In genomic region chr19:12779162-12779993, GRCh38 we compare ENCODE assay signal across 9 cellular contexts. TPM values are rescaled to one million over a fixed set of nuclear protein-coding genes. Genes with fewer than 3 reads are reported as not detected.
A peak's percentile ranks its signal among the peaks of the same experiment; 100 is the strongest.
DNase-seq lines count a peak whose midpoint lies in the region; ATAC-seq and TF ChIP-seq lines count a peak whose summit lies in the region.
"Had no signal": no experiment of that assay in that cellular context is flagged by ENCODE, and none has a peak within 500 bp of the region (broad histone marks: within the 10 kb centered on the region; RNA-seq: fewer than 3 reads in every experiment).

No MANE protein-coding gene starts in this region.

- no peak overlapping the region for H3K18ac ChIP-seq in mesendoderm (ENCODE audit: low read length)

- H3K27me3 ChIP-seq in Peyer's patch (no peaks in the 10 kb centered on the region), colonic mucosa (no peaks in the 10 kb centered on the region), mesendoderm (ENCODE audit: insufficient read depth, low read length, poor library complexity) (no peaks in the 10 kb centered on the region)

- no peak for TF ChIP-seq POLR2A in Peyer's patch (IDR thresholded peaks at IDR 0.05)

- H3K4me3 ChIP-seq in Peyer's patch (peak overlapping the region in 1 of 4 donors; percentile 82), colonic mucosa (no peak overlapping the region), mesendoderm (ENCODE audit: low read length) (no peak overlapping the region), urinary bladder (ENCODE audit: low read depth, low read length) (no peak overlapping the region)

- H3K56ac ChIP-seq in mesendoderm (ENCODE audit: low read length), result peak overlapping the region; percentile 95

- WGBS in mesendoderm (ENCODE audit: extremely low coverage, insufficient coverage, low lambda C conversion rate), result no CpG with 5 or more reads among the region's 15 CpGs
- WGBS in urinary bladder, result 47% methylated on average over 15 of the region's 15 CpGs

- TF ChIP-seq CTCF in Peyer's patch (IDR thresholded peaks at IDR 0.05) (no peak), colonic mucosa (IDR thresholded peaks at IDR 0.05) (no peak)

- no peaks in the 10 kb centered on the region for H3K79me1 ChIP-seq in mesendoderm (ENCODE audit: low read length)

- no peaks in the 10 kb centered on the region for H3K79me2 ChIP-seq in mesendoderm (ENCODE audit: control insufficient read depth, insufficient read depth, low read length)

- H3K9ac ChIP-seq in colonic mucosa (ENCODE audit: low read depth in 2 of 2, low read length in 2 of 2), result peak overlapping the region; percentile 84 to 93
- peak overlapping the region; percentile 78 for H3K9ac ChIP-seq in mesendoderm (ENCODE audit: low read length)

- no peak overlapping the region for H2BK120ac ChIP-seq in mesendoderm (ENCODE audit: low read depth, low read length)

- H4K5ac ChIP-seq in mesendoderm (ENCODE audit: low read length), result no peak overlapping the region

- intact Hi-C loops in Right ventricle myocardium inferior (cut with DNase I) (no loop called here), cardiac septum (cut with DNase I) (no loop called here), colonic mucosa (cut with DNase I) (no loop called here)

- no peak overlapping the region for H4K8ac ChIP-seq in mesendoderm (ENCODE audit: low read depth, low read length)

- H3K4me2 ChIP-seq in mesendoderm (ENCODE audit: low read length), result no peak overlapping the region

- no peak overlapping the region for H2BK5ac ChIP-seq in mesendoderm (ENCODE audit: low read length)

- H3K9me3 ChIP-seq in Peyer's patch (no peaks in the 10 kb centered on the region), colonic mucosa (no peaks in the 10 kb centered on the region)

- no peak overlapping the region for H3K23ac ChIP-seq in mesendoderm (ENCODE audit: low read length)

- H3K36me3 ChIP-seq in Peyer's patch, result no peaks in the 10 kb centered on the region
- H3K36me3 ChIP-seq in colonic mucosa, result no peaks in the 10 kb centered on the region
- no peaks in the 10 kb centered on the region for H3K36me3 ChIP-seq in mesendoderm (ENCODE audit: control insufficient read depth, insufficient read depth, low read length)
- H3K36me3 ChIP-seq in urinary bladder (ENCODE audit: insufficient read depth), result no peaks in the 10 kb centered on the region

- no peak overlapping the region for H2BK15ac ChIP-seq in mesendoderm (replicated peaks; ENCODE audit: low read depth)

- DNase-seq in Right ventricle myocardium inferior (ENCODE audit: missing footprints), result peak; percentile 85
- DNase-seq in cardiac septum (ENCODE audit: low spot score), result no peak
- peak in 1 of 3 donors; percentile 64 for DNase-seq in Peyer's patch
- DNase-seq in colonic mucosa, result peak; percentile 51
- DNase-seq in mesendoderm, result peak; percentile 71
- DNase-seq in D341Med (ENCODE audit: low spot score), result no peak

- ATAC-seq in Right ventricle myocardium inferior, result peak; percentile 17
- no peak for ATAC-seq in HG03354 (IDR thresholded peaks at IDR 0.05; ENCODE audit: poor library complexity, severe bottlenecking, unreplicated experiment)

- peak overlapping the region; percentile 94 to 97 (median 96) for H3K27ac ChIP-seq in Peyer's patch
- H3K27ac ChIP-seq in colonic mucosa, result peak overlapping the region; percentile 91
- H3K27ac ChIP-seq in mesendoderm (ENCODE audit: low read depth, low read length), result peak overlapping the region; percentile 36
- peak overlapping the region; percentile 65 for H3K27ac ChIP-seq in urinary bladder (ENCODE audit: low read depth)

- peaks cover 12 to 60% (median 25%) of the 10 kb centered on the region in 4 donors for H3K4me1 ChIP-seq in Peyer's patch
- H3K4me1 ChIP-seq in colonic mucosa, result peaks cover 16% of the 10 kb centered on the region
- peaks cover 12% of the 10 kb centered on the region for H3K4me1 ChIP-seq in mesendoderm (ENCODE audit: control insufficient read depth, low read depth, low read length)
- H3K4me1 ChIP-seq in urinary bladder (ENCODE audit: insufficient read depth), result no peaks in the 10 kb centered on the region

- H3K4ac ChIP-seq in mesendoderm (ENCODE audit: low read depth, low read length), result peak overlapping the region; percentile 6

- H2AK5ac ChIP-seq in mesendoderm (ENCODE audit: low read length), result no peak overlapping the region

RNA-seq across cellular contexts. Expression of gene HOOK2, which starts 4.0 kb away (rescaled TPM):
- total RNA-seq in Right ventricle myocardium inferior (51.6 TPM), cardiac septum (101 TPM), Peyer's patch (100 to 1,000 TPM; 193 to 379 (median 285) TPM), colonic mucosa (10 to 100 TPM; 54.8 to 72.0 TPM), urinary bladder (30.2 TPM)
- polyA plus RNA-seq in mesendoderm (2013, experiment 1 of 2), result 25.7 TPM
- polyA plus RNA-seq in mesendoderm (2013, experiment 2 of 2), result 28.2 TPM
- 28.4 TPM for polyA plus RNA-seq in urinary bladder

RNA-seq across cellular contexts. Expression of gene JUNB, which starts 11.9 kb away (rescaled TPM):
- 25.0 TPM for total RNA-seq in Right ventricle myocardium inferior
- 97.7 TPM for total RNA-seq in cardiac septum
- 100 to 1,000 TPM; 111 to 324 (median 152) TPM for total RNA-seq in Peyer's patch
- 100 to 1,000 TPM; 113 to 173 TPM for total RNA-seq in colonic mucosa
- polyA plus RNA-seq in mesendoderm (2013, experiment 1 of 2), result 2.2 TPM
- 2.5 TPM for polyA plus RNA-seq in mesendoderm (2013, experiment 2 of 2)
- total RNA-seq in urinary bladder, result 107 TPM
- polyA plus RNA-seq in urinary bladder, result 545 TPM

RNA-seq across cellular contexts. Expression of gene PRDX2, which starts 22.2 kb away (rescaled TPM):
- 692 TPM for total RNA-seq in Right ventricle myocardium inferior
- 595 TPM for total RNA-seq in cardiac septum
- total RNA-seq in Peyer's patch, result 100 to 1,000 TPM; 150 to 461 (median 375) TPM
- 100 to 1,000 TPM; 347 to 417 TPM for total RNA-seq in colonic mucosa
- 210 TPM for polyA plus RNA-seq in mesendoderm (2013, experiment 1 of 2)
- 216 TPM for polyA plus RNA-seq in mesendoderm (2013, experiment 2 of 2)
- 74.2 TPM for total RNA-seq in urinary bladder
- 245 TPM for polyA plus RNA-seq in urinary bladder

RNA-seq across cellular contexts. Expression of gene THSD8, which starts 22.5 kb away (rescaled TPM):
- 1.7 TPM for total RNA-seq in Right ventricle myocardium inferior
- 0.94 TPM for total RNA-seq in cardiac septum
- not detected for total RNA-seq in Peyer's patch
- total RNA-seq in colonic mucosa, result 10 to 100 TPM in 1 of 2 donors, 1 to 10 TPM in 1; 6.5 to 18.5 TPM
- polyA plus RNA-seq in mesendoderm (2013, experiment 1 of 2), result 25.8 TPM
- polyA plus RNA-seq in mesendoderm (2013, experiment 2 of 2), result 28.2 TPM
- not detected for total RNA-seq in urinary bladder
- not detected for polyA plus RNA-seq in urinary bladder
- polyA plus RNA-seq: neural cell had no signal

RNA-seq across cellular contexts. Expression of gene RNASEH2A, which starts 27.0 kb away (rescaled TPM):
- total RNA-seq in Right ventricle myocardium inferior, result 6.3 TPM
- 4.4 TPM for total RNA-seq in cardiac septum
- total RNA-seq in Peyer's patch, result 10 to 100 TPM in 2 of 4 donors, 1 to 10 TPM in 2; 5.9 to 24.8 (median 9.4) TPM
- total RNA-seq in colonic mucosa, result 10 to 100 TPM in 1 of 2 donors, 1 to 10 TPM in 1; 8.8 to 44.8 TPM
- polyA plus RNA-seq in mesendoderm (2013, experiment 1 of 2), result 24.8 TPM
- polyA plus RNA-seq in mesendoderm (2013, experiment 2 of 2), result 25.7 TPM
- 9.5 TPM for total RNA-seq in urinary bladder
- 12.8 TPM for polyA plus RNA-seq in urinary bladder

Comparison
In these comparisons a context has a peak if more than half of its experiments do, and no peak if none do; other contexts are left out.
1. DNase-seq: peak in Right ventricle myocardium inferior (single experiment), colonic mucosa (single experiment) and mesendoderm (single experiment); none in cardiac septum (single experiment) and D341Med (single experiment).
2. H3K27ac ChIP-seq: peak in every context shown above with its lines; median percentile 96 in Peyer's patch; 91 in colonic mucosa; 65 in urinary bladder; 36 in mesendoderm.